Comparison of ENCODE assay signal across 8 cellular contexts in genomic region chr3:168338176-168338575, GRCh38.
"Had no signal": no experiment of that assay in that cellular context is flagged by ENCODE, and none has a peak within 500 bp of the region (broad histone marks: within the 10 kb centered on the region; RNA-seq: fewer than 3 reads in every experiment).

No MANE protein-coding gene starts in this region.

- H3K27ac ChIP-seq: GM23248 had no signal

- H3K9ac ChIP-seq: GM23248 had no signal

- DNase-seq: GM23248, GOT3, H7, H9, HCEC 1CT, HFFc6 had no signal

- H3K4me3 ChIP-seq: GM23248, GM23338, HAP-1 had no signal

- H3K4me2 ChIP-seq: GM23338 had no signal

- H3K36me3 ChIP-seq: HAP-1 had no signal
